Comparison of ENCODE assay signal across 19 cellular contexts in the genomic region with DNA sequence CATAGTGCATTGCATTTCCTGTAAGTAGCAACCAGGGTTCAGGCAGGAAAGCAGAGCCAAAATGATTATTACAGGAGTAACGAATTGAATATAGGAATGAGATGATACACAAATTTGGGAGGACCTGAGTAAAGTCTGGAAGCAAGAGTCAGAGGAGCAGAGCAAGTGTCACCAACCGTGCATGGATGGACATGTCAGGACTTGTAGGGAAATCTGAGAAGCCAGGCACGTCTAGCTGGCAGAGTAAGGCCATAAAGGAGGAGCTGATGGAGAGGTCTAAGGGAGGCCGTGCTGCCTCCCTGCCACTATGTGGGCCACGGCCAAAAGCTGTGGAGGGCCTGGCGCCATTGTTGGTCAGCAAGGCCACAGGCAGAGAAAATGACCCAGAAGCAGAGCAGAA. TPM values are rescaled to one million over a fixed set of nuclear protein-coding genes. Genes with fewer than 3 reads are reported as not detected.
DNase-seq lines count a peak whose midpoint lies in the region; ATAC-seq, FAIRE-seq and TF ChIP-seq lines count a peak whose summit lies in the region.
"Had no signal": no experiment of that assay in that cellular context is flagged by ENCODE, and none has a peak within 500 bp of the region (broad histone marks: within the 10 kb centered on the region; RNA-seq: fewer than 3 reads in every experiment).

No MANE protein-coding gene starts in this region.

- no peak for ATAC-seq in A549
- ATAC-seq in HG02571 (IDR thresholded peaks at IDR 0.05; ENCODE audit: unreplicated experiment): no peak
- no peak for ATAC-seq in GM19452 (IDR thresholded peaks at IDR 0.05; ENCODE audit: unreplicated experiment)
- ATAC-seq: CD8-positive, alpha-beta T cell had no signal

- no peak overlapping the region for H3K9ac ChIP-seq in mammary epithelial cell (ENCODE audit: insufficient read depth, low read length)

- no peaks in the 10 kb centered on the region for H3K4me1 ChIP-seq in A549
- H3K4me1 ChIP-seq in HEK293 (ENCODE audit: control insufficient read depth, insufficient read depth, low read length): no peaks in the 10 kb centered on the region
- peaks cover 7% of the 10 kb centered on the region for H3K4me1 ChIP-seq in mammary epithelial cell (ENCODE audit: insufficient read depth, low read length)

- no peaks in the 10 kb centered on the region for H3K27me3 ChIP-seq in mammary epithelial cell (ENCODE audit: insufficient read depth, low read length)
- H3K27me3 ChIP-seq: SJSA1 had no signal

- H3K4me2 ChIP-seq in A549 (no peak overlapping the region), mammary epithelial cell (ENCODE audit: insufficient read depth, low read depth, low read length) (no peak overlapping the region)

- POLR2A ChIA-PET in A549 (lab: Yijun Ruan, JAX): no interaction called here
- POLR2A ChIA-PET in HEK293 (lab: Yijun Ruan, JAX): no interaction called here

- H2AFZ ChIP-seq in mammary epithelial cell (ENCODE audit: low read depth, low read length): peak overlapping the region; percentile 69

- intact Hi-C loops in mammary epithelial cell (cut with micrococcal nuclease): no loop called here

- TF ChIP-seq POLR2A in A549 (IDR thresholded peaks at IDR 0.05; ENCODE audit: low read length): no peak

- no peak for TF ChIP-seq EP300 in A549 (IDR thresholded peaks at IDR 0.05)

- no peak for TF ChIP-seq RAD21 in A549 (conservative IDR thresholded peaks at IDR 0.05 in 1 of 2, IDR thresholded peaks at IDR 0.05 in 1 of 2)

- H3K4me3 ChIP-seq in A549 (no peak overlapping the region), HEK293 (ENCODE audit: low read depth, low read length) (no peak overlapping the region), mammary epithelial cell (replicated peaks in 1 of 3; ENCODE audit: insufficient read depth in 1 of 3, low read depth in 2 of 3, low read length in 3 of 3) (no peak overlapping the region)
- H3K4me3 ChIP-seq: SJSA1 had no signal

- peaks cover 3% of the 10 kb centered on the region; the same call in 1 of the 3 replicates for H3K9me3 ChIP-seq in A549
- H3K9me3 ChIP-seq in HEK293 (ENCODE audit: control insufficient read depth, insufficient read depth, low read depth, low read length): no peaks in the 10 kb centered on the region
- H3K9me3 ChIP-seq in mammary epithelial cell (replicated peaks; ENCODE audit: insufficient read depth, low read length): no peaks in the 10 kb centered on the region
- H3K9me3 ChIP-seq: SJSA1 had no signal

- FAIRE-seq in A549 (lab: Jason Lieb, UNC): peak; percentile 7
- FAIRE-seq: D721Med had no signal

- no peak for DNase-seq in A549 (ENCODE audit: low read depth in 1 of 2, low spot score in 1 of 2)
- peak; percentile 37 for DNase-seq in NCI-H510A treated with DMSO at 0.1 percent for 48 hours (lab: John Stamatoyannopoulos, UW)
- DNase-seq in mammary epithelial cell: peak; percentile 48
- no peak for DNase-seq in activated CD4-positive, alpha-beta T cell treated with anti-CD3 and anti-CD28 coated beads, Interleukin-2, amount 50 U/mL, for 48 hours
- DNase-seq: CD8-positive, alpha-beta T cell; NCI-H1092; NCI-H2029; NCI-H226; SW 1271 had no signal

- no peak for TF ChIP-seq CTCF in A549 (IDR thresholded peaks at IDR 0.05)
- no peak for TF ChIP-seq CTCF in HEK293 (tag by site-specific recombination; IDR thresholded peaks at IDR 0.05)
- no peak for TF ChIP-seq CTCF in mammary epithelial cell (conservative IDR thresholded peaks at IDR 0.05 in 1 of 2, IDR thresholded peaks at IDR 0.05 in 1 of 2; ENCODE audit: extremely low read depth in 1 of 2, insufficient read depth in 1 of 2, low read depth in 1 of 2, low read length in 2 of 2)

- H4K20me1 ChIP-seq in mammary epithelial cell (ENCODE audit: insufficient read depth, low read length): no peaks in the 10 kb centered on the region

- no peak overlapping the region for H3K27ac ChIP-seq in A549
- no peak overlapping the region for H3K27ac ChIP-seq in HEK293 (ENCODE audit: extremely low read depth, low read depth, low read length)
- H3K27ac ChIP-seq in mammary epithelial cell (ENCODE audit: insufficient read depth, low read depth, low read length): no peak overlapping the region
- H3K27ac ChIP-seq: SJSA1 had no signal

- 27% methylated on average over 6 of the region's 6 CpGs for WGBS in A549 (ENCODE audit: missing lambda C conversion rate)
- 61% methylated on average over 6 of the region's 6 CpGs for WGBS in mammary epithelial cell (ENCODE audit: low coverage, missing lambda C conversion rate)

- BruUV-seq in mammary epithelial cell (replicated peaks; lab: Mats Ljungman, UMichigan): no TSS peak

- CTCF ChIA-PET in A549 (lab: Yijun Ruan, JAX): interaction anchor here (1.1 to 1.5 kb wide), 3 partner anchors 11 to 24 kb away, joined by 3 to 4 read pairs (median 3); no protein-coding TSS in a partner anchor
- CTCF ChIA-PET in HEK293 (lab: Yijun Ruan, JAX): no interaction called here
- CTCF ChIA-PET in mammary epithelial cell (lab: Charles Lee; ENCODE audit: low non-redundant PET): no interaction called here

- dilution Hi-C loops in mammary epithelial cell (cut with HindIII; ENCODE audit: low sequenced_read_pairs): no loop called here

- no peaks in the 10 kb centered on the region for H3K36me3 ChIP-seq in HEK293 (ENCODE audit: control insufficient read depth in 2 of 2, insufficient read depth in 1 of 2, low read length in 2 of 2)
- no peaks in the 10 kb centered on the region for H3K36me3 ChIP-seq in mammary epithelial cell (ENCODE audit: insufficient read depth, low read length)
- H3K36me3 ChIP-seq: SJSA1 had no signal

- in situ Hi-C loops in mammary epithelial cell (cut with MboI; ENCODE audit: low sequenced_read_pairs in 2 of 2): no loop called here

- H3K79me2 ChIP-seq in mammary epithelial cell (ENCODE audit: insufficient read depth, low read length): no peaks in the 10 kb centered on the region

TF ChIP-seq in A549, 52 proteins besides CTCF, POLR2A, EP300 and RAD21 (continues in another document):
- TF ChIP-seq, protein P1, sequence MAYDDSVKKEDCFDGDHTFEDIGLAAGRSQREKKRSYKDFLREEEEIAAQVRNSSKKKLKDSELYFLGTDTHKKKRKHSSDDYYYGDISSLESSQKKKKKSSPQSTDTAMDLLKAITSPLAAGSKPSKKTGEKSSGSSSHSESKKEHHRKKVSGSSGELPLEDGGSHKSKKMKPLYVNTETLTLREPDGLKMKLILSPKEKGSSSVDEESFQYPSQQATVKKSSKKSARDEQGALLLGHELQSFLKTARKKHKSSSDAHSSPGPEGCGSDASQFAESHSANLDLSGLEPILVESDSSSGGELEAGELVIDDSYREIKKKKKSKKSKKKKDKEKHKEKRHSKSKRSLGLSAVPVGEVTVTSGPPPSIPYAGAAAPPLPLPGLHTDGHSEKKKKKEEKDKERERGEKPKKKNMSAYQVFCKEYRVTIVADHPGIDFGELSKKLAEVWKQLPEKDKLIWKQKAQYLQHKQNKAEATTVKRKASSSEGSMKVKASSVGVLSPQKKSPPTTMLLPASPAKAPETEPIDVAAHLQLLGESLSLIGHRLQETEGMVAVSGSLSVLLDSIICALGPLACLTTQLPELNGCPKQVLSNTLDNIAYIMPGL (CRISPR knock-in tag; IDR thresholded peaks at IDR 0.05; ENCODE audit: borderline replicate concordance): no peak
- no peak for TF ChIP-seq HOXB5 (CRISPR knock-in tag; IDR thresholded peaks at IDR 0.05)
- TF ChIP-seq TP53 (CRISPR knock-in tag; IDR thresholded peaks at IDR 0.05): no peak
- TF ChIP-seq KDM1A (IDR thresholded peaks at IDR 0.05; ENCODE audit: low read depth): no peak
- no peak for TF ChIP-seq RCOR1 (IDR thresholded peaks at IDR 0.05; ENCODE audit: low read depth, low read length)

TF ChIP-seq in HEK293, 187 proteins besides CTCF, POLR2A, EP300 and RAD21:
- TF ChIP-seq PRDM4 (tag by site-specific recombination; IDR thresholded peaks at IDR 0.05) (no peak), ZBTB17 (tag by site-specific recombination; IDR thresholded peaks at IDR 0.05) (peak; percentile 42; the same call in 1 of the 2 replicates), ZNF394 (tag by site-specific recombination; IDR thresholded peaks at IDR 0.05; ENCODE audit: borderline replicate concordance) (peak; percentile 34; the same call in 1 of the 2 replicates), ZBTB8A (tag by site-specific recombination; IDR thresholded peaks at IDR 0.05) (no peak), ZNF660 (tag by site-specific recombination; IDR thresholded peaks at IDR 0.05) (no peak)

RNA-seq across cellular contexts. Expression of gene GJD2, which starts 22.4 kb away (rescaled TPM):
- polyA plus RNA-seq in A549 (2011; rRNA removed) (not detected in 2 replicates), A549 (2017; fragmentation: RNase III; extraction: RNeasy Plus Mini Kit Qiagen cat#74134 plus additional on column Dnase treatment) (not detected in 3 replicates), mammary epithelial cell (not detected)
- not detected in 2 replicates for polyA plus RNA-seq in A549 (2012; cell fraction: cytosol; rRNA removed)
- polyA plus RNA-seq in A549 (2012; cell fraction: nucleus; rRNA removed): not detected in 2 replicates
- not detected in 2 replicates for polyA minus RNA-seq in A549 (2011; rRNA and poly(A)+ RNA removed)
- total RNA-seq in mammary epithelial cell: not detected
- not detected for polyA minus RNA-seq in mammary epithelial cell
- total RNA-seq: CD8-positive, alpha-beta T cell; H4; HT-29 had no signal
- polyA plus RNA-seq: AG04450, BJ, IgD-negative memory B cell had no signal

Comparison
In these comparisons a context has a peak if more than half of its experiments do, and no peak if none do; other contexts are left out.
1. DNase-seq: peak in NCI-H510A treated with DMSO at 0.1 percent for 48 hours (single experiment) and mammary epithelial cell (single experiment); none in A549 (0 of 2) and activated CD4-positive, alpha-beta T cell treated with anti-CD3 and anti-CD28 coated beads, Interleukin-2, amount 50 U/mL, for 48 hours (0 of 2).